In genomic region chr14:81220488-81220766, GRCh38 we compare ENCODE assay signal across 8 cellular contexts. TPM values are rescaled to one million over a fixed set of nuclear protein-coding genes. Genes with fewer than 3 reads are reported as not detected.
DNase-seq lines count a peak whose midpoint lies in the region; ATAC-seq and TF ChIP-seq lines count a peak whose summit lies in the region.

No MANE protein-coding gene starts in this region.

- 0% methylated on average over 10 of the region's 10 CpGs for WGBS in suprapubic skin

- H3K9me3 Mint-ChIP-seq in T-helper 1 cell treated with Interleukin-12 subunit alpha and Interleukin-12 subunit beta and Interleukin-4 antibody, amounts not matched to agents 30 μg/mL and 1 μg/mL, for 36 hours: no peaks in the 10 kb centered on the region
- no peaks in the 10 kb centered on the region for H3K9me3 Mint-ChIP-seq in activated naive CD8-positive, alpha-beta T cell (ENCODE audit: low read depth)

- H3K27me3 Mint-ChIP-seq in T-helper 1 cell treated with Interleukin-12 subunit alpha and Interleukin-12 subunit beta and Interleukin-4 antibody, amounts not matched to agents 30 μg/mL and 1 μg/mL, for 36 hours (ENCODE audit: low read depth): no peaks in the 10 kb centered on the region
- no peaks in the 10 kb centered on the region for H3K27me3 Mint-ChIP-seq in activated naive CD8-positive, alpha-beta T cell

- no peak for ATAC-seq in GM21825 (IDR thresholded peaks at IDR 0.05; ENCODE audit: unreplicated experiment)

- H3K4me3 Mint-ChIP-seq in T-helper 1 cell treated with Interleukin-12 subunit alpha and Interleukin-12 subunit beta and Interleukin-4 antibody, amounts not matched to agents 30 μg/mL and 1 μg/mL, for 36 hours: peak overlapping the region; percentile 93
- peak overlapping the region; percentile 94 for H3K4me3 Mint-ChIP-seq in activated naive CD8-positive, alpha-beta T cell

- no peak for TF ChIP-seq EP300 in suprapubic skin (IDR thresholded peaks at IDR 0.05)

- TF ChIP-seq CTCF in suprapubic skin (IDR thresholded peaks at IDR 0.05): no peak

- DNase-seq in T-helper 1 cell (no peak), inferior parietal cortex (ENCODE audit: extremely low spot score) (peak; percentile 46), suprapubic skin (ENCODE audit: low spot score in 2 of 2) (no peak), retina (no peak)
- DNase-seq in activated CD4-positive, CD25-positive, alpha-beta regulatory T cell treated with anti-CD3 and anti-CD28 coated beads, Interleukin-2, amount 50 U/mL, for 72 hours: no peak

- TF ChIP-seq POLR2A in suprapubic skin (IDR thresholded peaks at IDR 0.05): no peak

- no peaks in the 10 kb centered on the region for H3K27me3 ChIP-seq in suprapubic skin

- peak overlapping the region; percentile 88 for H3K4me3 ChIP-seq in suprapubic skin

- H3K36me3 Mint-ChIP-seq in T-helper 1 cell treated with Interleukin-12 subunit alpha and Interleukin-12 subunit beta and Interleukin-4 antibody, amounts not matched to agents 30 μg/mL and 1 μg/mL, for 36 hours (ENCODE audit: low read depth): peaks cover 14% of the 10 kb centered on the region
- H3K36me3 Mint-ChIP-seq in activated naive CD8-positive, alpha-beta T cell: peaks cover 6% of the 10 kb centered on the region

- H3K4me1 Mint-ChIP-seq in T-helper 1 cell treated with Interleukin-12 subunit alpha and Interleukin-12 subunit beta and Interleukin-4 antibody, amounts not matched to agents 30 μg/mL and 1 μg/mL, for 36 hours (ENCODE audit: low read depth): peaks cover 36% of the 10 kb centered on the region
- peaks cover 45% of the 10 kb centered on the region for H3K4me1 Mint-ChIP-seq in activated naive CD8-positive, alpha-beta T cell (ENCODE audit: low read depth)

- H3K9me3 ChIP-seq in suprapubic skin: no peaks in the 10 kb centered on the region

- H3K4me1 ChIP-seq in suprapubic skin: peaks cover 27% of the 10 kb centered on the region

- H3K27ac ChIP-seq in suprapubic skin: peak overlapping the region; percentile 97

- H3K36me3 ChIP-seq in suprapubic skin: peaks cover 6% of the 10 kb centered on the region

- H3K27ac Mint-ChIP-seq in T-helper 1 cell treated with Interleukin-12 subunit alpha and Interleukin-12 subunit beta and Interleukin-4 antibody, amounts not matched to agents 30 μg/mL and 1 μg/mL, for 36 hours: peak overlapping the region; percentile 97
- H3K27ac Mint-ChIP-seq in activated naive CD8-positive, alpha-beta T cell: peak overlapping the region; percentile 97

RNA-seq across cellular contexts. Expression of gene GTF2A1, which starts 0.3 kb away (rescaled TPM):
- total RNA-seq in suprapubic skin: 10 to 100 TPM; 27.7 to 50.0 (median 35.6) TPM
